Comparison of ENCODE assay signal across 1 cellular context in the genomic region with DNA sequence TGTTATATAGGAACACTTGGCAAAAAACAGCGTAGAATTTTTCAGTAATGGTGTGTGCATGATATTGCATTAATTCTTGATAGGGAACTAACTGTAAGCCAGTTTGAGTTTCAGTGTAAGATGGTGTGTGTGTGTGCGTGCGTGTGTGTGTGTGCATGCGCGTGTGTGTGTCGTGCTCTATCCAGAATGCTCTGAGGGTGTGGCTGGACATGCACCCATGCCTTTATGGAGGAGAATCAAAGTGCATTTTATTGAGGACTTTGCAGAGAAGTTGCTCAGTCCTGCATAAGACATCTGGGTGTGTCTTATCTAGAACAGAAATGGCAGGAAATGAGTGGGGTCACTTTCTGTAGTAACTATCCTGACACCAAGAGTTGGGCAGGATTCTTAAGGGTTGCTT.
TF ChIP-seq lines count a peak whose summit lies in the region.

No MANE protein-coding gene starts in this region.

TF ChIP-seq in HepG2, 621 proteins besides CTCF, POLR2A, EP300 and RAD21 (continued from another document):
- TF ChIP-seq, protein P1, sequence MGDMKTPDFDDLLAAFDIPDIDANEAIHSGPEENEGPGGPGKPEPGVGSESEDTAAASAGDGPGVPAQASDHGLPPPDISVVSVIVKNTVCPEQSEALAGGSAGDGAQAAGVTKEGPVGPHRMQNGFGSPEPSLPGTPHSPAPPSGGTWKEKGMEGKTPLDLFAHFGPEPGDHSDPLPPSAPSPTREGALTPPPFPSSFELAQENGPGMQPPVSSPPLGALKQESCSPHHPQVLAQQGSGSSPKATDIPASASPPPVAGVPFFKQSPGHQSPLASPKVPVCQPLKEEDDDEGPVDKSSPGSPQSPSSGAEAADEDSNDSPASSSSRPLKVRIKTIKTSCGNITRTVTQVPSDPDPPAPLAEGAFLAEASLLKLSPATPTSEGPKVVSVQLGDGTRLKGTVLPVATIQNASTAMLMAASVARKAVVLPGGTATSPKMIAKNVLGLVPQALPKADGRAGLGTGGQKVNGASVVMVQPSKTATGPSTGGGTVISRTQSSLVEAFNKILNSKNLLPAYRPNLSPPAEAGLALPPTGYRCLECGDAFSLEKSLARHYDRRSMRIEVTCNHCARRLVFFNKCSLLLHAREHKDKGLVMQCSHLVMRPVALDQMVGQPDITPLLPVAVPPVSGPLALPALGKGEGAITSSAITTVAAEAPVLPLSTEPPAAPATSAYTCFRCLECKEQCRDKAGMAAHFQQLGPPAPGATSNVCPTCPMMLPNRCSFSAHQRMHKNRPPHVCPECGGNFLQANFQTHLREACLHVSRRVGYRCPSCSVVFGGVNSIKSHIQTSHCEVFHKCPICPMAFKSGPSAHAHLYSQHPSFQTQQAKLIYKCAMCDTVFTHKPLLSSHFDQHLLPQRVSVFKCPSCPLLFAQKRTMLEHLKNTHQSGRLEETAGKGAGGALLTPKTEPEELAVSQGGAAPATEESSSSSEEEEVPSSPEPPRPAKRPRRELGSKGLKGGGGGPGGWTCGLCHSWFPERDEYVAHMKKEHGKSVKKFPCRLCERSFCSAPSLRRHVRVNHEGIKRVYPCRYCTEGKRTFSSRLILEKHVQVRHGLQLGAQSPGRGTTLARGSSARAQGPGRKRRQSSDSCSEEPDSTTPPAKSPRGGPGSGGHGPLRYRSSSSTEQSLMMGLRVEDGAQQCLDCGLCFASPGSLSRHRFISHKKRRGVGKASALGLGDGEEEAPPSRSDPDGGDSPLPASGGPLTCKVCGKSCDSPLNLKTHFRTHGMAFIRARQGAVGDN (CRISPR knock-in tag; IDR thresholded peaks at IDR 0.05) = no peak
- no peak for TF ChIP-seq NCOA2 (CRISPR knock-in tag; IDR thresholded peaks at IDR 0.05)
